1 cellular context compared by ENCODE assay signal in genomic region chr16:67423634-67424575, GRCh38.
TF ChIP-seq lines count a peak whose summit lies in the region.

No MANE protein-coding gene starts in this region.

TF ChIP-seq in K562, 482 proteins besides CTCF, POLR2A, EP300 and RAD21:
- TF ChIP-seq ZNF12 (CRISPR knock-in tag; IDR thresholded peaks at IDR 0.05) (no peak), CEBPB (tag; IDR thresholded peaks at IDR 0.05) (peak; percentile 50; the same call in 1 of the 2 replicates)
TF ChIP-seq in K562: peak in this region for 1.
